In genomic region chr9:5269249-5269715, GRCh38 we compare ENCODE assay signal across 12 cellular contexts. TPM values are rescaled to one million over a fixed set of nuclear protein-coding genes. Genes with fewer than 3 reads are reported as not detected.
DNase-seq lines count a peak whose midpoint lies in the region; ATAC-seq and TF ChIP-seq lines count a peak whose summit lies in the region.
"Had no signal": no experiment of that assay in that cellular context is flagged by ENCODE, and none has a peak within 500 bp of the region (broad histone marks: within the 10 kb centered on the region; RNA-seq: fewer than 3 reads in every experiment).

No MANE protein-coding gene starts in this region.

- H3K4me1 ChIP-seq in HAP-1 = peaks cover 7% of the 10 kb centered on the region

- no peak for TF ChIP-seq CTCF in glutamatergic neuron (IDR thresholded peaks at IDR 0.05; ENCODE audit: partially characterized antibody, unreplicated experiment)

- H3K27me3 ChIP-seq in H7 (ENCODE audit: control insufficient read depth, insufficient read depth, low read length) (no peaks in the 10 kb centered on the region), HAP-1 (ENCODE audit: low read depth) (no peaks in the 10 kb centered on the region)

- H3K4me3 Mint-ChIP-seq in glutamatergic neuron (ENCODE audit: unreplicated experiment) = no peak overlapping the region

- no peaks in the 10 kb centered on the region for H3K4me1 Mint-ChIP-seq in glutamatergic neuron (ENCODE audit: low read depth, unreplicated experiment)

- no peaks in the 10 kb centered on the region for H3K9me3 ChIP-seq in HAP-1

- H3K27ac ChIP-seq in caudate nucleus (ENCODE audit: low read depth, low read length) = no peak overlapping the region

- H3K27ac Mint-ChIP-seq in glutamatergic neuron (ENCODE audit: unreplicated experiment) = no peak overlapping the region

- H3K9me3 Mint-ChIP-seq in glutamatergic neuron (ENCODE audit: unreplicated experiment) = no peaks in the 10 kb centered on the region

- H3K4me3 ChIP-seq in H7 (ENCODE audit: insufficient read depth, low read depth, low read length) = no peak overlapping the region
- no peak overlapping the region for H3K4me3 ChIP-seq in HAP-1

- H3K36me3 ChIP-seq in H7 (replicated peaks; ENCODE audit: control insufficient read depth, insufficient read depth, low read length) (no peaks in the 10 kb centered on the region), HAP-1 (replicated peaks) (no peaks in the 10 kb centered on the region)

- no peaks in the 10 kb centered on the region for H3K36me3 Mint-ChIP-seq in glutamatergic neuron (ENCODE audit: unreplicated experiment)

- ATAC-seq in SK-N-SH treated with all-trans-retinoic acid at 6 μM for 48 hours = peak; percentile 96
- no peak for ATAC-seq in GM19328 (IDR thresholded peaks at IDR 0.05; ENCODE audit: unreplicated experiment)

- in situ Hi-C loops in HAP-1 (cut with MboI; ENCODE audit: low sequenced_read_pairs) = no loop called here

- DNase-seq in H7 (peak; percentile 6), glomerular endothelial cell (ENCODE audit: extremely low read depth, low read depth, low spot score) (peak; percentile 97), renal cortical epithelial cell (ENCODE audit: low read depth) (peak; percentile 79), glutamatergic neuron (no peak), HAP-1 (ENCODE audit: low spot score in 2 of 2) (no peak), caudate nucleus (lab: John Stamatoyannopoulos, UW) (no peak)
- DNase-seq: central memory CD4-positive, alpha-beta T cell; DMS79 had no signal

- H3K27me3 Mint-ChIP-seq in glutamatergic neuron (ENCODE audit: unreplicated experiment) = no peaks in the 10 kb centered on the region

TF ChIP-seq in SK-N-SH treated with all-trans-retinoic acid at 6 μM for 48 hours, 23 proteins besides CTCF, POLR2A, EP300 and RAD21:
- TF ChIP-seq ISL1 (CRISPR knock-in tag; IDR thresholded peaks at IDR 0.05) = peak; percentile 23; the same call in 1 of the 2 replicates
- no peak for TF ChIP-seq TSHZ2 (CRISPR knock-in tag; IDR thresholded peaks at IDR 0.05)

RNA-seq across cellular contexts. Expression of gene RLN2, which starts 35.2 kb away (rescaled TPM):
- 0.28 TPM in 1 of 2 replicates, not detected in the other for total RNA-seq in H7 (2014; rRNA removed; shearing (Covaris generic))
- total RNA-seq in glomerular endothelial cell (0.68 TPM in 1 of 2 replicates, not detected in the other), renal cortical epithelial cell (0.52 and 1.1 TPM in 2 replicates), glutamatergic neuron (ENCODE audit: unreplicated experiment) (not detected)
- total RNA-seq: posterior vena cava had no signal

RNA-seq across cellular contexts. Expression of gene INSL4, which starts 38.1 kb away (rescaled TPM):
- total RNA-seq in H7 (2014; rRNA removed; shearing (Covaris generic)) = not detected in 2 replicates
- total RNA-seq in glomerular endothelial cell = not detected in 2 replicates
- not detected in 2 replicates for total RNA-seq in renal cortical epithelial cell
- not detected for total RNA-seq in glutamatergic neuron (ENCODE audit: unreplicated experiment)
- total RNA-seq: activated CD8-positive, alpha-beta memory T cell treated with anti-CD3 and anti-CD28 coated beads for 36 hours; posterior vena cava had no signal

Comparison
In these comparisons a context has a peak if more than half of its experiments do, and no peak if none do; other contexts are left out.
1. DNase-seq: peak in H7 (single experiment), glomerular endothelial cell (single experiment) and renal cortical epithelial cell (single experiment); none in glutamatergic neuron (single experiment), HAP-1 (0 of 2) and caudate nucleus (0 of 61).